Comparison of ENCODE assay signal across 27 cellular contexts in genomic region chr6:88958842-88959241, GRCh38.
"Had no signal": no experiment of that assay in that cellular context is flagged by ENCODE, and none has a peak within 500 bp of the region (broad histone marks: within the 10 kb centered on the region; RNA-seq: fewer than 3 reads in every experiment).

No MANE protein-coding gene starts in this region.

- H3K4me3 ChIP-seq: stomach, suprapubic skin, testis, thoracic aorta, thyroid gland, tibial artery, tibial nerve, transverse colon, upper lobe of left lung, upper lobe of right lung, uterus, vagina had no signal

- FAIRE-seq: urothelium cell line had no signal

- H3K36me3 ChIP-seq: stomach, suprapubic skin, thoracic aorta, thyroid gland, tibial artery, transverse colon, upper lobe of left lung, upper lobe of right lung, uterus, vagina had no signal

- H3K27me3 ChIP-seq: stomach, suprapubic skin, testis, thyroid gland, tibial artery, tibial nerve, transverse colon, upper lobe of left lung, upper lobe of right lung, uterus, vagina had no signal

- H3K27ac ChIP-seq: stomach, suprapubic skin, testis, thoracic aorta, thyroid gland, tibial artery, tibial nerve, transverse colon, upper lobe of left lung, upper lobe of right lung, uterus, vagina had no signal

- ATAC-seq: stimulated activated effector memory CD8-positive, alpha-beta T cell treated with anti-CD3 and anti-CD28 coated beads, Interleukin-12 subunit alpha, Interleukin-12 subunit beta, amount 100 ng/mL, for 72 hours; stimulated activated memory B cell treated with anti-CD40 and anti-IgM and Interleukin-4, amounts not matched to agents 10 μg/mL and 1 μg/mL and 100 μg/mL, for 72 hours; stimulated activated naive B cell treated with anti-CD40 and anti-IgM and Interleukin-4, amounts not matched to agents 10 μg/mL and 1 μg/mL and 100 μg/mL, for 72 hours; stimulated activated naive CD8-positive, alpha-beta T cell treated with anti-CD3 and anti-CD28 coated beads, Interleukin-15, amount 100 ng/mL, for 72 hours; stimulated activated naive CD8-positive, alpha-beta T cell treated with anti-CD3 and anti-CD28 coated beads, Interleukin-15, Interleukin-2, amounts not matched to agents 100 U/mL and 50 U/mL, for 24 hours; upper lobe of right lung had no signal

- H3K9me3 ChIP-seq: testis, thyroid gland, uterus had no signal

- DNase-seq: stimulated activated CD4-positive, alpha-beta T cell treated with anti-CD3 and anti-CD28 coated beads, Interleukin-2, amount 100 ng/mL, for 48 hours; stimulated activated CD4-positive, alpha-beta T cell treated with anti-CD3 and anti-CD28 coated beads, Interleukin-4, amount 100 ng/mL, for 1 hour; stimulated activated CD4-positive, alpha-beta T cell treated with anti-CD3 and anti-CD28 coated beads, Interleukin-4, amount 100 ng/mL, for 24 hours; stimulated activated CD4-positive, alpha-beta T cell treated with anti-CD3 and anti-CD28 coated beads, Interleukin-4, amount 100 ng/mL, for 4 hours; stimulated activated CD8-positive, alpha-beta memory T cell treated with anti-CD3 and anti-CD28 coated beads, Interleukin-4, amount 100 ng/mL, for 48 hours; stimulated activated naive B cell treated with anti-CD40 and anti-IgM and Interleukin-4, amounts not matched to agents 10 μg/mL and 1 μg/mL and 100 μg/mL, for 72 hours; stimulated activated naive CD4-positive, alpha-beta T cell; stimulated activated naive CD4-positive, alpha-beta T cell treated with Interleukin-2 at 50 U/mL for 16 hours; stimulated activated naive CD8-positive, alpha-beta T cell treated with anti-CD3 and anti-CD28 coated beads, Interleukin-15, amount 100 ng/mL, for 72 hours; stimulated activated naive CD8-positive, alpha-beta T cell treated with anti-CD3 and anti-CD28 coated beads, Interleukin-15, Interleukin-2, amounts not matched to agents 100 U/mL and 50 U/mL, for 24 hours; stomach; substantia nigra; testis; thyroid gland; tibial artery; transverse colon; trophoblast cell; upper lobe of left lung; upper lobe of right lung; uterus had no signal
